10 cellular contexts compared by ENCODE assay signal in the genomic region with DNA sequence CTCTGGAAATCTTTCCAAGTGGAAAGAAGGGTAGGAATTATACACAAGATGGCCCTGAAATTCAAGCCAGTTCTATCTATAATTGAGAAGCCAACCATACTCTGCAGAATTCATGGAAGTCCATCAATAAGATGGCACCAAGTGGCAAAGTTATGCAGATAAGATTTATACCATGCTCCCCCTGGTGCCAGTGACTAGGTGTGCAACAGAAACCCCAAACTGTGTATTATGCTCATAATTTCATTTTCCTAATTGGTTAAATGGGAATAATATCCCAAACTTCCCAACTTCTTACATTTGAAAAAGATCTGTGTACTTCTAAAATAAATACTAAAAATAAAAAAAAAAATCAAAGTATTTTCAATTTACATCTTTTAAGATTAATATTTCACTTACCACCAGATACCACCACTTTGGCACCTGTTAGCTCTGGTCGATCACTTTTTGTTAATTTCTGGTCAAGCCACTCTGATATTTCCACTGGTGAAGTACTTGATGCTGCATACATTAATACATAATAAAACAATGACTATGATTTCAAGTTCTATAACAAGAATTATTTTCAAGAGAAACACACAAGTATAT. TPM values are rescaled to one million over a fixed set of nuclear protein-coding genes. Genes with fewer than 3 reads are reported as not detected.
DNase-seq lines count a peak whose midpoint lies in the region; ATAC-seq, FAIRE-seq and TF ChIP-seq lines count a peak whose summit lies in the region.
"Had no signal": no experiment of that assay in that cellular context is flagged by ENCODE, and none has a peak within 500 bp of the region (broad histone marks: within the 10 kb centered on the region; RNA-seq: fewer than 3 reads in every experiment).

No MANE protein-coding gene starts in this region.

- H3K36me3 ChIP-seq in CD8-positive, alpha-beta T cell (ENCODE audit: insufficient read depth, low read length): peaks cover 8% of the 10 kb centered on the region
- H3K36me3 ChIP-seq in HEK293 (ENCODE audit: control insufficient read depth in 2 of 2, insufficient read depth in 1 of 2, low read length in 2 of 2): peaks cover 81 to 94% of the 10 kb centered on the region in 2 experiments
- H3K36me3 ChIP-seq in WERI-Rb-1: peaks cover 71% of the 10 kb centered on the region
- peaks cover 2 to 38% of the 10 kb centered on the region in 2 donors for H3K36me3 ChIP-seq in kidney (ENCODE audit: control insufficient read depth in 1 of 2, insufficient read depth in 2 of 2, low read length in 2 of 2)

- peak; percentile 29 for ATAC-seq in CD8-positive, alpha-beta T cell
- ATAC-seq in HG03460 (IDR thresholded peaks at IDR 0.05; ENCODE audit: unreplicated experiment) (no peak), HG03045 (IDR thresholded peaks at IDR 0.05; ENCODE audit: unreplicated experiment) (no peak)

- no peak overlapping the region for H3K4me3 Mint-ChIP-seq in CD8-positive, alpha-beta T cell

- no peak for DNase-seq in CD8-positive, alpha-beta T cell
- no peak for DNase-seq in WERI-Rb-1
- DNase-seq in kidney: no peak
- no peak for DNase-seq in putamen (ENCODE audit: low spot score)
- DNase-seq in GF-D8 (lab: John Stamatoyannopoulos, UW): no peak
- DNase-seq: activated gamma-delta T cell, NCI-H510A treated with DMSO at 0.1 percent for 48 hours had no signal

- intact Hi-C loops in CD8-positive, alpha-beta T cell (cut with DNase I, micrococcal nuclease): loop anchor here (1.0 to 5.0 kb wide), 4 partner anchors 48 to 1137 kb away; partner anchors contain the start of genes HMG20A (in 1 of the 2) and PEAK1 (in 1 of the 2)
- intact Hi-C loops in kidney (cut with DNase I): no loop called here

- H3K27me3 Mint-ChIP-seq in CD8-positive, alpha-beta T cell (ENCODE audit: low read depth): no peaks in the 10 kb centered on the region

- no peak overlapping the region for H3K27ac ChIP-seq in CD8-positive, alpha-beta T cell (ENCODE audit: low read depth, low read length)
- no peak overlapping the region for H3K27ac ChIP-seq in HEK293 (ENCODE audit: extremely low read depth, low read depth, low read length)
- no peak overlapping the region for H3K27ac ChIP-seq in WERI-Rb-1
- no peak overlapping the region for H3K27ac ChIP-seq in kidney (ENCODE audit: low read depth in 2 of 2, low read length in 2 of 2)

- no peaks in the 10 kb centered on the region for H3K27me3 ChIP-seq in CD8-positive, alpha-beta T cell (ENCODE audit: insufficient read depth, low read length)
- H3K27me3 ChIP-seq in WERI-Rb-1 (ENCODE audit: insufficient read depth, low read depth, severe bottlenecking): no peaks in the 10 kb centered on the region

- H3K27ac Mint-ChIP-seq in CD8-positive, alpha-beta T cell: no peak overlapping the region

- FAIRE-seq in kidney (lab: Jason Lieb, UNC): no peak

- peaks cover 11% of the 10 kb centered on the region for H3K4me1 ChIP-seq in CD8-positive, alpha-beta T cell (ENCODE audit: insufficient read depth, low read length)
- H3K4me1 ChIP-seq in HEK293 (ENCODE audit: control insufficient read depth, insufficient read depth, low read length) (no peaks in the 10 kb centered on the region), kidney (ENCODE audit: control insufficient read depth in 1 of 2, insufficient read depth in 1 of 2, low read depth in 1 of 2, low read length in 2 of 2) (no peaks in the 10 kb centered on the region)

- POLR2A ChIA-PET in CD8-positive, alpha-beta T cell (lab: Charles Lee): no interaction called here
- POLR2A ChIA-PET in HEK293 (lab: Yijun Ruan, JAX): no interaction called here

- CTCF ChIA-PET in CD8-positive, alpha-beta T cell (lab: Charles Lee): interaction anchor here (0.6 to 0.9 kb wide), 2 partner anchors 22 to 50 kb away, joined by 3 to 4 read pairs; no protein-coding TSS in a partner anchor
- CTCF ChIA-PET in HEK293 (lab: Yijun Ruan, JAX): interaction anchor here (0.7 to 1.8 kb wide), 8 partner anchors 9 to 683 kb away, joined by 3 to 10 read pairs (median 3); no protein-coding TSS in a partner anchor

- TF ChIP-seq CTCF in CD8-positive, alpha-beta T cell (IDR thresholded peaks at IDR 0.05): peak; percentile 61
- 0 out of 2 replicates have a peak, but pooled peaks have one; percentile 12 for TF ChIP-seq CTCF in HEK293 (tag by site-specific recombination; IDR thresholded peaks at IDR 0.05)
- TF ChIP-seq CTCF in WERI-Rb-1 (IDR thresholded peaks at IDR 0.05; ENCODE audit: low read depth, low read length): peak; percentile 39
- peak; percentile 27 for TF ChIP-seq CTCF in kidney (IDR thresholded peaks at IDR 0.05; ENCODE audit: borderline replicate concordance, extremely low read depth, insufficient read depth)

- H3K4me3 ChIP-seq in CD8-positive, alpha-beta T cell (ENCODE audit: low read depth, low read length): no peak overlapping the region
- no peak overlapping the region for H3K4me3 ChIP-seq in HEK293 (ENCODE audit: low read depth, low read length)
- H3K4me3 ChIP-seq in WERI-Rb-1 (ENCODE audit: low read depth, low read length): no peak overlapping the region
- H3K4me3 ChIP-seq in kidney (ENCODE audit: low read length in 2 of 2): no peak overlapping the region

- H3K9me3 Mint-ChIP-seq in CD8-positive, alpha-beta T cell: no peaks in the 10 kb centered on the region

- H3K4me1 Mint-ChIP-seq in CD8-positive, alpha-beta T cell (ENCODE audit: low read depth): peaks cover 37% of the 10 kb centered on the region

- peaks cover 37% of the 10 kb centered on the region for H3K36me3 Mint-ChIP-seq in CD8-positive, alpha-beta T cell

- no peak overlapping the region for H3K9ac ChIP-seq in kidney (ENCODE audit: low read length in 2 of 2)

- no peaks in the 10 kb centered on the region for H3K9me3 ChIP-seq in CD8-positive, alpha-beta T cell (ENCODE audit: low read length)
- H3K9me3 ChIP-seq in HEK293 (ENCODE audit: control insufficient read depth, insufficient read depth, low read depth, low read length) (no peaks in the 10 kb centered on the region), WERI-Rb-1 (ENCODE audit: severe bottlenecking) (no peaks in the 10 kb centered on the region), kidney (ENCODE audit: control insufficient read depth in 1 of 2, low read length in 2 of 2) (no peaks in the 10 kb centered on the region)

TF ChIP-seq in HEK293, 187 proteins besides CTCF, POLR2A, EP300 and RAD21:
- TF ChIP-seq ZNF2 (tag by site-specific recombination; IDR thresholded peaks at IDR 0.05) (no peak), IKZF3 (tag by site-specific recombination; IDR thresholded peaks at IDR 0.05) (peak; percentile 28; the same call in 1 of the 2 replicates), ZNF138 (tag by site-specific recombination; IDR thresholded peaks at IDR 0.05; ENCODE audit: borderline replicate concordance) (no peak), ZNF266 (tag by site-specific recombination; IDR thresholded peaks at IDR 0.05; ENCODE audit: low read depth) (no peak), SALL2 (tag by site-specific recombination; IDR thresholded peaks at IDR 0.05; ENCODE audit: borderline replicate concordance) (no peak), ZNF157 (tag by site-specific recombination; IDR thresholded peaks at IDR 0.05) (no peak), ZNF202 (tag by site-specific recombination; IDR thresholded peaks at IDR 0.05; ENCODE audit: borderline replicate concordance) (no peak)

RNA-seq across cellular contexts. Expression of gene ETFA, which starts 25.9 kb away (rescaled TPM):
- total RNA-seq in CD8-positive, alpha-beta T cell: 10 to 100 TPM; 18.0 to 18.1 TPM
- total RNA-seq in kidney: 90.1 TPM
- 261 TPM for polyA plus RNA-seq in kidney (ENCODE audit: insufficient read depth, low read depth, low replicate concordance)

RNA-seq across cellular contexts. Expression of gene ISL2, which starts 51.2 kb away (rescaled TPM):
- not detected for total RNA-seq in CD8-positive, alpha-beta T cell
- 0.44 TPM for total RNA-seq in kidney
- polyA plus RNA-seq in kidney (ENCODE audit: insufficient read depth, low read depth, low replicate concordance): not detected
